ENCODE assay signal across 1 cellular context in the genomic region with DNA sequence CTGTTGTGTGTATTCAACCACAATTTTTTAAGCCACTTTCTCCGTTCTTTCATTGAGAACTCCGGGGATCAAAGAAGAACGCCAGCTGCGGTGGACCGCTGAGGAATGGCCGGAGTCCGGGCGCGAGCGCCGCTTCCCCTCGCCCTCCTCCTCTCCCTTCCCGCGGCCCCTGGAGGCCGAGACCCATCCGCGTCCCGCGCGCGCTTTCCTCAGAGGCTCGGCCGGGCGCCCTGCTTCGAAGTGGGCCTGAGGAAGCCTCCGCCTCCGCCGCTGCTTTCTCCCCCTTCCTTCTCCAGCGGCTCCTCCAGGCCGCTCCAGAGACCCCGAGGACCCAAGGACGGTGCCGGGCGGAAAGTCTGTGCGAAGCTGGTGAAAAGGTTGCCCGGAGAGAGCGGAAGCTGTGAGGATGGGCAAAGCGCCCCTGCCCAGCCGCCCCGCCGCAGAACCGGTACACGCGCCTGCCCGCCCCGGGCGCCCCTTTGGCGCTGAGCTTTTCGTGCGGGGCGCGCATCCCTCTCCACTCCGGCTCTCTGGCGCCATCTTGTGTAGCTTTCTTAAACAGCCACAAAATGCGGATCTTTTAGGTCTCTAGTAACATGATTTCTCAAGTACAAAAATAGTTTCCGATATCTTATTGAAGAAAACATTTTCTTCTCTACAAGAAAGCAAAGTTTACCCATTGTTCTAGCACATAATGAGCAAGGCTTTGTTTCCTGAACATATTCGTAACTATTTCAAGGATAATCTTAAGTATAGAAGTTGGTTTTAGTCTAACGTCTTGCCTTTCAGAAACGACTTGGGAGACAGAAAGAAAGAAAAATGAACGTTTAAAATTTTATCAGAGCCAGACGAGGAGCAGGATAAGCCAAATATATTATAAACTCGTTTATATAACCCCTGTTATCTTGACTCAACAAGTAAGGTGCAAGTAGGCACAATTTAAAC.
TF ChIP-seq lines count a peak whose summit lies in the region.

No MANE protein-coding gene starts in this region.

TF ChIP-seq in HepG2, 621 proteins besides CTCF, POLR2A, EP300 and RAD21 (continued from another document):
- TF ChIP-seq ZNF180 (CRISPR knock-in tag; IDR thresholded peaks at IDR 0.05; ENCODE audit: borderline replicate concordance, low read depth) = no peak
- TF ChIP-seq ZNF790 (CRISPR knock-in tag; IDR thresholded peaks at IDR 0.05; ENCODE audit: borderline replicate concordance) = no peak
- no peak for TF ChIP-seq SIX1 (CRISPR knock-in tag; IDR thresholded peaks at IDR 0.05; ENCODE audit: borderline replicate concordance)
- TF ChIP-seq THYN1 (CRISPR knock-in tag; IDR thresholded peaks at IDR 0.05; ENCODE audit: borderline replicate concordance, low read depth) = no peak
- TF ChIP-seq ZNF558 (CRISPR knock-in tag; IDR thresholded peaks at IDR 0.05; ENCODE audit: borderline replicate concordance) = no peak
- no peak for TF ChIP-seq MEIS2 (CRISPR knock-in tag; IDR thresholded peaks at IDR 0.05)
